ENCODE assay signal across 26 cellular contexts in the genomic region with DNA sequence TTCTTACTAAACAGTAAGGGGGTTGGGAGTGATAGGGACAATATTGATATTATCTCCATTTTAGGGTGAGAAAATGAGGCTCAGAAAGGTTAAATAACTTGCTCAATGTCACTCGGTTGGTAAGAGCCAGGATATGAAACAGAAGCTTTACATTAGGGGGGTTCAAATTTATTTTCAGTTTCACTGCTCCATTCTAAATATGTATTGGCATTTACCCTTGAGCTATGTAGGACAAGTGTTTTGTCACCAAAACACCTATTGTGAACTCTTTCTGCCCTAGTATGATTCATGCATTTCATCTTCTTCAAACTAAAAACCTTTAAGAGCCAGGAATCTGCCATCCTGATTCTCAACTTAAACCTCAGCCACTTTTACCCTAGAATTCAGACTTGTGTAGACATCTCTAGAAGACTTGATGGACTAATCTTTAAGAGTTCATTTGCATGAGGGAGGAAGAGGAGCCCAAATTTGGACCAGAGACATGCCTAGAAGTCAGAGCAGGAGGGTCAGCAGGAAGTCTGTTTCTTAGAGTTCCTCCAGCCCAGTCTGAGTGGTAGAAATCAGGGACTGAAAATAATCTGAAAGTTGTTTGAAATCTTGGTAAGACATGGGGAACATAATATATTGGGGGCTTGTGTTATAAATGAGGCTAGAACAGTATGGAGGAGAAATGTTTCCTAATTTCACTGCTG.
"Had no signal": no experiment of that assay in that cellular context is flagged by ENCODE, and none has a peak within 500 bp of the region (broad histone marks: within the 10 kb centered on the region; RNA-seq: fewer than 3 reads in every experiment).

No MANE protein-coding gene starts in this region.

- H3K4me1 ChIP-seq: gastrocnemius medialis, lower lobe of right lung, psoas muscle, spleen, tibial nerve, upper lobe of left lung had no signal

- H3K36me3 ChIP-seq: gastrocnemius medialis, lower lobe of right lung, ovary, spleen, thoracic aorta, tibial nerve, upper lobe of left lung had no signal

- H3K27ac ChIP-seq: epithelial cell of prostate, gastrocnemius medialis, lower lobe of right lung, ovary, psoas muscle, skin epidermis, spleen, thoracic aorta, tibial nerve, upper lobe of left lung had no signal

- FAIRE-seq: keratinocyte, urothelium cell line had no signal

- H3K9me3 ChIP-seq: gastrocnemius medialis, lower lobe of right lung, ovary, psoas muscle, spleen, thoracic aorta, tibial nerve, upper lobe of left lung had no signal

- H3K27me3 ChIP-seq: gastrocnemius medialis, ovary, tibial nerve, upper lobe of left lung had no signal

- H3K4me3 ChIP-seq: gastrocnemius medialis, lower lobe of right lung, ovary, psoas muscle, skin epidermis, spleen, thoracic aorta, tibial nerve, upper lobe of left lung had no signal

- DNase-seq: effector CD8-positive, alpha-beta T cell; endodermal cell; foreskin fibroblast; gastrocnemius medialis; head of caudate nucleus; left ventricle myocardium superior; lower lobe of right lung; natural killer cell; occipital lobe; ovary; posterior cingulate gyrus; psoas muscle; right cardiac atrium; spleen; stimulated activated CD4-positive, alpha-beta T cell treated with anti-CD3 and anti-CD28 coated beads, Interleukin-4, amount 100 ng/mL, for 4 hours; stimulated activated naive CD8-positive, alpha-beta T cell treated with anti-CD3 and anti-CD28 coated beads, Interleukin-15, Interleukin-2, amounts not matched to agents 100 U/mL and 50 U/mL, for 24 hours; substantia nigra; upper lobe of left lung had no signal

- ATAC-seq: esophagus mucosa; gastrocnemius medialis; left ventricle myocardium superior; lower lobe of right lung; natural killer cell; psoas muscle; right cardiac atrium; stimulated activated memory B cell treated with anti-CD40 and anti-IgM and Interleukin-4, amounts not matched to agents 10 μg/mL and 1 μg/mL and 100 μg/mL, for 72 hours; stimulated activated naive CD8-positive, alpha-beta T cell treated with anti-CD3 and anti-CD28 coated beads, Interleukin-15, Interleukin-2, amounts not matched to agents 100 U/mL and 50 U/mL, for 24 hours had no signal
